8 cellular contexts compared by ENCODE assay signal in genomic region chr4:143700420-143701352, GRCh38. TPM values are rescaled to one million over a fixed set of nuclear protein-coding genes. Genes with fewer than 3 reads are reported as not detected.
DNase-seq lines count a peak whose midpoint lies in the region; ATAC-seq and TF ChIP-seq lines count a peak whose summit lies in the region.

FREM3 (minus strand) TSS chr4:143700675; CDS start chr4:143700675, 0 bp downstream.

- intact Hi-C loops in Caco-2 (cut with micrococcal nuclease; ENCODE audit: unreplicated experiment), result loop anchor here (5.0 kb wide), 1 partner anchor 143 kb away; no protein-coding TSS in a partner anchor

- no peaks in the 10 kb centered on the region for H3K4me1 ChIP-seq in Caco-2

- no peak within 1 kb of the TSS for H3K27ac ChIP-seq in coronary artery

- peak within 1 kb of the TSS; percentile 60 for H3K4me3 Mint-ChIP-seq in Caco-2 (ENCODE audit: unreplicated experiment)
- peak within 1 kb of the TSS in 3 of 4 donors; percentile 23 to 82 (median 41) for H3K4me3 Mint-ChIP-seq in IgD-negative memory B cell
- peak within 1 kb of the TSS; percentile 12 to 89 (median 66) for H3K4me3 Mint-ChIP-seq in naive B cell

- no peaks in the 10 kb centered on the region for H3K27me3 ChIP-seq in Caco-2 (replicated peaks; ENCODE audit: control insufficient read depth, insufficient read depth, low read length)

- ATAC-seq in naive B cell (ENCODE audit: low read depth in 2 of 2), result peak in 1 of 2 donors; percentile 30

- no peaks in the 10 kb centered on the region for H3K9me3 ChIP-seq in Caco-2

- H3K4me1 Mint-ChIP-seq in Caco-2 (ENCODE audit: low read depth, unreplicated experiment) (no peaks in the 10 kb centered on the region), IgD-negative memory B cell (peaks cover 0 to 13% (median 8%) of the 10 kb centered on the region in 3 donors), naive B cell (peaks cover 10 to 26% (median 24%) of the 10 kb centered on the region in 3 donors)

- no TSS peak for BruUV-seq in Caco-2 (replicated peaks; lab: Mats Ljungman, UMichigan)

- no peaks in the 10 kb centered on the region for H3K36me3 ChIP-seq in Caco-2 (ENCODE audit: control insufficient read depth, insufficient read depth, low read length)

- H3K27me3 Mint-ChIP-seq in Caco-2 (ENCODE audit: insufficient read depth, unreplicated experiment) (peaks cover 6% of the 10 kb centered on the region), IgD-negative memory B cell (peaks cover 38% of the 10 kb centered on the region), naive B cell (peaks cover 50 to 64% (median 53%) of the 10 kb centered on the region in 3 donors)

- CTCF ChIA-PET in Caco-2 (lab: Charles Lee), result no interaction called here

- H3K4me3 ChIP-seq in Caco-2 (ENCODE audit: low read depth, low read length) (no peak within 1 kb of the TSS), coronary artery (peak within 1 kb of the TSS; percentile 69)

- TF ChIP-seq CTCF in Caco-2 (IDR thresholded peaks at IDR 0.05; ENCODE audit: insufficient read depth in 1 of 2, low read depth in 1 of 2, low read length in 1 of 2, severe bottlenecking in 1 of 2, unreplicated experiment in 1 of 2) (no peak), coronary artery (IDR thresholded peaks at IDR 0.05) (no peak)

- no peak within 1 kb of the TSS for H3K27ac Mint-ChIP-seq in Caco-2 (ENCODE audit: unreplicated experiment)
- no peak within 1 kb of the TSS for H3K27ac Mint-ChIP-seq in IgD-negative memory B cell
- H3K27ac Mint-ChIP-seq in naive B cell, result peak within 1 kb of the TSS in 1 of 6 donors; percentile 27

- H3K9me3 Mint-ChIP-seq in Caco-2 (ENCODE audit: unreplicated experiment), result no peaks in the 10 kb centered on the region
- peaks cover 0 to 2% (median under 1%) of the 10 kb centered on the region in 3 donors for H3K9me3 Mint-ChIP-seq in IgD-negative memory B cell
- H3K9me3 Mint-ChIP-seq in naive B cell, result peaks cover 0 to 5% (median 0%) of the 10 kb centered on the region in 7 donors

- DNase-seq in Caco-2, result no peak
- no peak for DNase-seq in coronary artery (ENCODE audit: low spot score)
- DNase-seq in naive B cell, result no peak
- no peak for DNase-seq in SKM-1 treated with dmso at 0.1 percent for 144 hours (lab: John Stamatoyannopoulos, UW; ENCODE audit: unreplicated experiment)
- no peak for DNase-seq in NCI-H524 treated with DMSO at 0.1 percent for 48 hours (lab: John Stamatoyannopoulos, UW)
- no peak for DNase-seq in nucleus accumbens (lab: John Stamatoyannopoulos, UW)
- no peak for DNase-seq in EL

- H3K36me3 Mint-ChIP-seq in Caco-2 (ENCODE audit: insufficient read depth, unreplicated experiment) (no peaks in the 10 kb centered on the region), IgD-negative memory B cell (no peaks in the 10 kb centered on the region), naive B cell (peaks cover 4 to 11% of the 10 kb centered on the region in 2 donors)

- POLR2A ChIA-PET in Caco-2 (lab: Charles Lee), result no interaction called here

RNA-seq across cellular contexts. Expression of gene FREM3, which starts in this region (rescaled TPM):
- total RNA-seq in Caco-2 (2022), result not detected in 2 replicates
- polyA plus RNA-seq in IgD-negative memory B cell, result 0.60 TPM
- not detected for polyA plus RNA-seq in naive B cell (ENCODE audit: low read depth in 6 of 6)
